Comparison of ENCODE assay signal across 12 cellular contexts in genomic region chr6:44275749-44276648, GRCh38. TPM values are rescaled to one million over a fixed set of nuclear protein-coding genes. Genes with fewer than 3 reads are reported as not detected.
A peak's percentile ranks its signal among the peaks of the same experiment; 100 is the strongest.
DNase-seq lines count a peak whose midpoint lies in the region; ATAC-seq, FAIRE-seq and TF ChIP-seq lines count a peak whose summit lies in the region.
"Had no signal": no experiment of that assay in that cellular context is flagged by ENCODE, and none has a peak within 500 bp of the region (broad histone marks: within the 10 kb centered on the region; RNA-seq: fewer than 3 reads in every experiment).

No MANE protein-coding gene starts in this region.

- peak; percentile 67 for DNase-seq in activated CD8-positive, alpha-beta memory T cell treated with anti-CD3 and anti-CD28 coated beads for 24 hours
- no peak for DNase-seq in activated CD8-positive, alpha-beta memory T cell treated with anti-CD3 and anti-CD28 coated beads, Interleukin-2, amount 50 U/mL, for 48 hours
- peak in 2 of 4 experiments; percentile 70 to 71 for DNase-seq in K562 (ENCODE audit: extremely low read depth in 1 of 4, low spot score in 3 of 4)
- DNase-seq in left lobe of liver (ENCODE audit: low spot score), result no peak
- DNase-seq in thoracic aorta (ENCODE audit: low spot score), result no peak
- DNase-seq in substantia nigra (lab: John Stamatoyannopoulos, UW), result no peak
- DNase-seq: kidney; NCI-H1436; stimulated activated CD4-positive, alpha-beta T cell treated with anti-CD3 and anti-CD28 coated beads, Interleukin-4, amount 100 ng/mL, for 24 hours had no signal

- CTCF ChIA-PET in K562 (lab: Yijun Ruan, JAX; ENCODE audit: low intra/inter-chr PET ratio), result no interaction called here

- H3K27me3 ChIP-seq in K562 (ENCODE audit: control insufficient read depth in 2 of 2, insufficient read depth in 2 of 2, low read length in 2 of 2) (peaks cover 75 to 92% of the 10 kb centered on the region in 2 experiments), thoracic aorta (replicated peaks; ENCODE audit: insufficient read depth) (no peaks in the 10 kb centered on the region)

- no peak for FAIRE-seq in K562 (lab: Jason Lieb, UNC)
- FAIRE-seq: kidney had no signal

- H4K20me1 ChIP-seq in K562 (replicated peaks; ENCODE audit: control insufficient read depth, insufficient read depth, low read length), result peaks cover 16% of the 10 kb centered on the region

- H3K9me1 ChIP-seq in K562 (ENCODE audit: control insufficient read depth, insufficient read depth, low read length), result peaks cover 4% of the 10 kb centered on the region

- no peak for TF ChIP-seq CTCF in K562 (IDR thresholded peaks at IDR 0.05 in 2 of 3, conservative IDR thresholded peaks at IDR 0.05 in 1 of 3; ENCODE audit: insufficient read depth in 2 of 3, low read depth in 1 of 3, low read length in 3 of 3)
- no peak for TF ChIP-seq CTCF in thoracic aorta (IDR thresholded peaks at IDR 0.05)

- H3K36me3 ChIP-seq in K562 (ENCODE audit: control insufficient read depth, insufficient read depth, low read length) (no peaks in the 10 kb centered on the region), thoracic aorta (no peaks in the 10 kb centered on the region)

- no peak for TF ChIP-seq EP300 in K562 (IDR thresholded peaks at IDR 0.05; ENCODE audit: low read length)

- ATAC-seq in K562, result peak; percentile 42
- ATAC-seq in left lobe of liver, result peak; percentile 14
- no peak for ATAC-seq in thoracic aorta (ENCODE audit: insufficient number of reproducible peaks, low FRiP score, low read depth)
- no peak for ATAC-seq in HG02763 (IDR thresholded peaks at IDR 0.05; ENCODE audit: unreplicated experiment)
- no peak for ATAC-seq in HG02938 (IDR thresholded peaks at IDR 0.05; ENCODE audit: unreplicated experiment)

- no TSS peak for BruUV-seq in K562 (replicated peaks; lab: Mats Ljungman, UMichigan)

- H3K9me3 ChIP-seq in K562 (replicated peaks; ENCODE audit: control insufficient read depth, insufficient read depth, low read depth, low read length) (no peaks in the 10 kb centered on the region), thoracic aorta (no peaks in the 10 kb centered on the region)

- TF ChIP-seq RAD21 in K562 (CRISPR knock-in tag; conservative IDR thresholded peaks at IDR 0.05 in 1 of 2, IDR thresholded peaks at IDR 0.05 in 1 of 2), result no peak

- H3K4me2 ChIP-seq in K562 (ENCODE audit: insufficient read depth, low read length), result no peak overlapping the region

- no peak overlapping the region for H3K4me3 ChIP-seq in K562
- peak overlapping the region; percentile 64 for H3K4me3 ChIP-seq in thoracic aorta

- peak overlapping the region in 1 of 2 experiments; percentile 43; a peak in 1 of 4 replicates for H3K9ac ChIP-seq in K562 (ENCODE audit: insufficient read depth in 1 of 2, low read depth in 2 of 2, low read length in 2 of 2)

- no peaks in the 10 kb centered on the region for H3K79me2 ChIP-seq in K562 (ENCODE audit: control insufficient read depth, insufficient read depth, low read length)

- H3K27ac ChIP-seq in K562 (ENCODE audit: extremely low read depth, low read depth, low read length), result no peak overlapping the region
- no peak overlapping the region for H3K27ac ChIP-seq in thoracic aorta
- H3K27ac ChIP-seq in substantia nigra (ENCODE audit: low read depth, low read length, poor library complexity, severe bottlenecking), result no peak overlapping the region

- H2AFZ ChIP-seq in K562 (ENCODE audit: low read depth, low read length), result 0 out of 2 replicates have a peak overlapping the region, but pooled peaks have one; percentile 10

- intact Hi-C loops in K562 (cut with micrococcal nuclease), result no loop called here

- POLR2A ChIA-PET in K562 (lab: Yijun Ruan, JAX), result interaction anchor here (0.6 to 2.2 kb wide), 8 partner anchors 11 to 443 kb away, joined by 3 to 6 read pairs (median 3); partner anchors contain the start of gene AARS2

- in situ Hi-C loops in K562 (cut with MboI), result no loop called here

- TF ChIP-seq POLR2A in K562 (conservative IDR thresholded peaks at IDR 0.05), result no peak

- 14% methylated on average over 86 of the region's 109 CpGs for WGBS in K562 (ENCODE audit: insufficient coverage, low coverage, missing lambda C conversion rate)

- peaks cover 0 to 26% of the 10 kb centered on the region in 2 experiments; a peak in 2 of 5 replicates for H3K4me1 ChIP-seq in K562 (replicated peaks in 1 of 2; ENCODE audit: control insufficient read depth in 2 of 2, insufficient read depth in 2 of 2, low read length in 2 of 2)
- H3K4me1 ChIP-seq in thoracic aorta (ENCODE audit: control insufficient read depth in 1 of 2, low read depth in 2 of 2), result peaks cover 0 to 15% of the 10 kb centered on the region in 2 donors

RNA-seq across cellular contexts. Expression of gene TMEM151B, which starts 5.7 kb away (rescaled TPM):
- 0.30 TPM in 1 of 2 replicates, not detected in the other for total RNA-seq in K562 (2011; cell fraction: chromatin; rRNA removed; ENCODE audit: low replicate concordance)
- total RNA-seq in K562 (2011; cell fraction: nucleolus; rRNA removed), result under 0.01 and 0.26 TPM in 2 replicates
- total RNA-seq in K562 (2011; cell fraction: nucleoplasm; rRNA removed), result not detected in 2 replicates
- not detected in 2 replicates for total RNA-seq in K562 (2014; rRNA removed)
- total RNA-seq in K562 (2014; rRNA removed; fragmentation: Illumina TruSeq; extraction: Trizol), result not detected in 2 replicates
- not detected in 2 replicates for total RNA-seq in K562 (2015; rRNA removed; fragmentation: Illumina TruSeq; extraction: Trizol)
- not detected in 2 replicates for total RNA-seq in K562 (2021)
- polyA plus RNA-seq in K562 (2011; rRNA removed), result not detected in 2 replicates
- 0.01 TPM in 1 of 2 replicates, not detected in the other for polyA plus RNA-seq in K562 (2011; cell fraction: cytosol; rRNA removed)
- 0.04 TPM in 1 of 2 replicates, not detected in the other for polyA plus RNA-seq in K562 (2011; cell fraction: nucleus; rRNA removed)
- 0.34 and 0.36 TPM in 2 replicates for polyA plus RNA-seq in K562 (2012)
- polyA plus RNA-seq in K562 (2014; fragmentation: Illumina TruSeq; extraction: Trizol), result not detected in 2 replicates
- polyA plus RNA-seq in K562 (2014; fragmentation: Nextera tagmentation; extraction: Ambion mirVana), result not detected
- polyA plus RNA-seq in K562 (2014; rRNA removed), result not detected in 2 replicates
- polyA minus RNA-seq in K562 (2011; rRNA and poly(A)+ RNA removed), result 0.09 TPM in 1 of 2 replicates, not detected in the other
- not detected in 2 replicates for polyA minus RNA-seq in K562 (2011; cell fraction: cytosol; rRNA and poly(A)+ RNA removed)
- not detected in 2 replicates for polyA minus RNA-seq in K562 (2011; cell fraction: nucleus; rRNA and poly(A)+ RNA removed)
- not detected for total RNA-seq in left lobe of liver
- not detected for total RNA-seq in thoracic aorta
- total RNA-seq: CD8-positive, alpha-beta memory T cell; kidney had no signal
- polyA plus RNA-seq: CD8-positive, alpha-beta memory T cell had no signal

RNA-seq across cellular contexts. Expression of gene NFKBIE, which starts 10.6 kb away (rescaled TPM):
- 10.6 and 17.8 TPM in 2 replicates for total RNA-seq in K562 (2011; cell fraction: chromatin; rRNA removed; ENCODE audit: low replicate concordance)
- total RNA-seq in K562 (2011; cell fraction: nucleolus; rRNA removed), result 11.2 and 14.0 TPM in 2 replicates
- 7.4 and 8.2 TPM in 2 replicates for total RNA-seq in K562 (2011; cell fraction: nucleoplasm; rRNA removed)
- total RNA-seq in K562 (2014; rRNA removed) (15.7 TPM in 2 replicates), K562 (2014; rRNA removed; fragmentation: Illumina TruSeq; extraction: Trizol) (11.6 and 11.7 TPM in 2 replicates), K562 (2015; rRNA removed; fragmentation: Illumina TruSeq; extraction: Trizol) (14.2 and 14.6 TPM in 2 replicates), K562 (2021) (14.0 and 16.4 TPM in 2 replicates), left lobe of liver (2.8 TPM), thoracic aorta (10 to 100 TPM in 1 of 2 donors, 1 to 10 TPM in 1; 5.5 to 10.6 TPM)
- polyA plus RNA-seq in K562 (2011; rRNA removed) (11.9 and 12.3 TPM in 2 replicates), K562 (2014; fragmentation: Illumina TruSeq; extraction: Trizol) (10.0 and 12.3 TPM in 2 replicates), K562 (2014; fragmentation: Nextera tagmentation; extraction: Ambion mirVana) (1 to 10 TPM; 2.1 to 2.9 TPM), K562 (2014; rRNA removed) (10.2 and 11.6 TPM in 2 replicates)
- 10.4 and 28.2 TPM in 2 replicates for polyA plus RNA-seq in K562 (2011; cell fraction: cytosol; rRNA removed)
- 9.7 and 14.7 TPM in 2 replicates for polyA plus RNA-seq in K562 (2011; cell fraction: nucleus; rRNA removed)
- 11.2 and 13.6 TPM in 2 replicates for polyA plus RNA-seq in K562 (2012)
- 8.3 and 9.5 TPM in 2 replicates for polyA minus RNA-seq in K562 (2011; rRNA and poly(A)+ RNA removed)
- polyA minus RNA-seq in K562 (2011; cell fraction: cytosol; rRNA and poly(A)+ RNA removed), result 9.4 and 10.1 TPM in 2 replicates
- 12.0 and 12.9 TPM in 2 replicates for polyA minus RNA-seq in K562 (2011; cell fraction: nucleus; rRNA and poly(A)+ RNA removed)

RNA-seq across cellular contexts. Expression of gene SLC35B2, which starts 18.7 kb away (rescaled TPM):
- 26.7 and 95.0 TPM in 2 replicates for total RNA-seq in K562 (2011; cell fraction: chromatin; rRNA removed; ENCODE audit: low replicate concordance)
- 138 and 143 TPM in 2 replicates for total RNA-seq in K562 (2011; cell fraction: nucleolus; rRNA removed)
- 89.1 and 89.6 TPM in 2 replicates for total RNA-seq in K562 (2011; cell fraction: nucleoplasm; rRNA removed)
- total RNA-seq in K562 (2014; rRNA removed), result 43.6 and 59.3 TPM in 2 replicates
- total RNA-seq in K562 (2014; rRNA removed; fragmentation: Illumina TruSeq; extraction: Trizol), result 31.1 and 38.8 TPM in 2 replicates
- 46.0 and 47.1 TPM in 2 replicates for total RNA-seq in K562 (2015; rRNA removed; fragmentation: Illumina TruSeq; extraction: Trizol)
- total RNA-seq in K562 (2021), result 53.1 and 54.3 TPM in 2 replicates
- polyA plus RNA-seq in K562 (2011; rRNA removed), result 50.8 and 53.9 TPM in 2 replicates
- 78.9 and 125 TPM in 2 replicates for polyA plus RNA-seq in K562 (2011; cell fraction: cytosol; rRNA removed)
- 67.9 and 76.7 TPM in 2 replicates for polyA plus RNA-seq in K562 (2011; cell fraction: nucleus; rRNA removed)
- polyA plus RNA-seq in K562 (2012), result 57.9 and 70.2 TPM in 2 replicates
- polyA plus RNA-seq in K562 (2014; fragmentation: Illumina TruSeq; extraction: Trizol), result 57.6 and 58.9 TPM in 2 replicates
- polyA plus RNA-seq in K562 (2014; fragmentation: Nextera tagmentation; extraction: Ambion mirVana), result 10 to 100 TPM; 14.5 to 19.2 TPM
- 59.1 and 61.8 TPM in 2 replicates for polyA plus RNA-seq in K562 (2014; rRNA removed)
- polyA minus RNA-seq in K562 (2011; rRNA and poly(A)+ RNA removed), result 23.7 and 34.2 TPM in 2 replicates
- 21.6 and 21.9 TPM in 2 replicates for polyA minus RNA-seq in K562 (2011; cell fraction: cytosol; rRNA and poly(A)+ RNA removed)
- 19.0 and 20.8 TPM in 2 replicates for polyA minus RNA-seq in K562 (2011; cell fraction: nucleus; rRNA and poly(A)+ RNA removed)
- 18.4 TPM for total RNA-seq in left lobe of liver
- total RNA-seq in thoracic aorta, result 10 to 100 TPM; 19.9 to 33.3 TPM

RNA-seq across cellular contexts. Expression of gene HSP90AB1, which starts 29.1 kb away (rescaled TPM):
- 266 and 322 TPM in 2 replicates for total RNA-seq in K562 (2011; cell fraction: chromatin; rRNA removed; ENCODE audit: low replicate concordance)
- 268 and 275 TPM in 2 replicates for total RNA-seq in K562 (2011; cell fraction: nucleolus; rRNA removed)
- total RNA-seq in K562 (2011; cell fraction: nucleoplasm; rRNA removed), result 328 and 337 TPM in 2 replicates
- total RNA-seq in K562 (2014; rRNA removed), result 2,052 and 2,390 TPM in 2 replicates
- total RNA-seq in K562 (2014; rRNA removed; fragmentation: Illumina TruSeq; extraction: Trizol), result 2,633 and 2,824 TPM in 2 replicates
- total RNA-seq in K562 (2015; rRNA removed; fragmentation: Illumina TruSeq; extraction: Trizol), result 2,220 and 2,262 TPM in 2 replicates
- 2,162 and 2,174 TPM in 2 replicates for total RNA-seq in K562 (2021)
- polyA plus RNA-seq in K562 (2011; rRNA removed), result 2,356 and 2,496 TPM in 2 replicates
- polyA plus RNA-seq in K562 (2011; cell fraction: cytosol; rRNA removed), result 1,126 and 1,804 TPM in 2 replicates
- polyA plus RNA-seq in K562 (2011; cell fraction: nucleus; rRNA removed), result 568 and 703 TPM in 2 replicates
- 1,146 and 2,065 TPM in 2 replicates for polyA plus RNA-seq in K562 (2012)
- 3,149 and 3,358 TPM in 2 replicates for polyA plus RNA-seq in K562 (2014; fragmentation: Illumina TruSeq; extraction: Trizol)
- 1,000 to 10,000 TPM; 1,975 to 2,865 TPM for polyA plus RNA-seq in K562 (2014; fragmentation: Nextera tagmentation; extraction: Ambion mirVana)
- 1,691 and 1,780 TPM in 2 replicates for polyA plus RNA-seq in K562 (2014; rRNA removed)
- polyA minus RNA-seq in K562 (2011; rRNA and poly(A)+ RNA removed), result 2,497 and 2,549 TPM in 2 replicates
- 1,081 and 1,374 TPM in 2 replicates for polyA minus RNA-seq in K562 (2011; cell fraction: cytosol; rRNA and poly(A)+ RNA removed)
- polyA minus RNA-seq in K562 (2011; cell fraction: nucleus; rRNA and poly(A)+ RNA removed), result 111 and 287 TPM in 2 replicates
- total RNA-seq in left lobe of liver, result 187 TPM
- 100 to 1,000 TPM; 405 to 695 TPM for total RNA-seq in thoracic aorta

RNA-seq across cellular contexts. Expression of gene AARS2, which starts 37.1 kb away (rescaled TPM):
- 36.2 and 99.3 TPM in 2 replicates for total RNA-seq in K562 (2011; cell fraction: chromatin; rRNA removed; ENCODE audit: low replicate concordance)
- total RNA-seq in K562 (2011; cell fraction: nucleolus; rRNA removed), result 53.7 and 56.5 TPM in 2 replicates
- total RNA-seq in K562 (2011; cell fraction: nucleoplasm; rRNA removed), result 43.9 and 45.0 TPM in 2 replicates
- total RNA-seq in K562 (2014; rRNA removed), result 30.5 and 34.6 TPM in 2 replicates
- total RNA-seq in K562 (2014; rRNA removed; fragmentation: Illumina TruSeq; extraction: Trizol), result 9.3 and 12.9 TPM in 2 replicates
- total RNA-seq in K562 (2015; rRNA removed; fragmentation: Illumina TruSeq; extraction: Trizol), result 23.6 and 24.6 TPM in 2 replicates
- total RNA-seq in K562 (2021), result 31.8 and 34.0 TPM in 2 replicates
- polyA plus RNA-seq in K562 (2011; rRNA removed), result 11.4 and 11.6 TPM in 2 replicates
- polyA plus RNA-seq in K562 (2011; cell fraction: cytosol; rRNA removed), result 9.5 and 18.3 TPM in 2 replicates
- polyA plus RNA-seq in K562 (2011; cell fraction: nucleus; rRNA removed), result 24.7 and 40.8 TPM in 2 replicates
- polyA plus RNA-seq in K562 (2012), result 16.8 and 19.6 TPM in 2 replicates
- 18.3 and 23.7 TPM in 2 replicates for polyA plus RNA-seq in K562 (2014; fragmentation: Illumina TruSeq; extraction: Trizol)
- polyA plus RNA-seq in K562 (2014; fragmentation: Nextera tagmentation; extraction: Ambion mirVana), result 1 to 10 TPM in 1 of 2 experiments, under 1 TPM in 1; 0.97 to 1.0 TPM
- polyA plus RNA-seq in K562 (2014; rRNA removed), result 21.9 and 24.4 TPM in 2 replicates
- 14.8 and 19.6 TPM in 2 replicates for polyA minus RNA-seq in K562 (2011; rRNA and poly(A)+ RNA removed)
- polyA minus RNA-seq in K562 (2011; cell fraction: cytosol; rRNA and poly(A)+ RNA removed), result 13.1 and 15.3 TPM in 2 replicates
- 33.1 and 37.5 TPM in 2 replicates for polyA minus RNA-seq in K562 (2011; cell fraction: nucleus; rRNA and poly(A)+ RNA removed)
- total RNA-seq in left lobe of liver, result 7.7 TPM
- 1 to 10 TPM; 6.0 to 8.8 TPM for total RNA-seq in thoracic aorta

Comparison
In these comparisons a context has a peak if more than half of its experiments do, and no peak if none do; other contexts are left out.
1. ATAC-seq: peak in K562 (single experiment) and left lobe of liver (single experiment); none in thoracic aorta (single experiment), HG02763 (single experiment) and HG02938 (single experiment).